ENCODE assay signal across 21 cellular contexts in the genomic region with DNA sequence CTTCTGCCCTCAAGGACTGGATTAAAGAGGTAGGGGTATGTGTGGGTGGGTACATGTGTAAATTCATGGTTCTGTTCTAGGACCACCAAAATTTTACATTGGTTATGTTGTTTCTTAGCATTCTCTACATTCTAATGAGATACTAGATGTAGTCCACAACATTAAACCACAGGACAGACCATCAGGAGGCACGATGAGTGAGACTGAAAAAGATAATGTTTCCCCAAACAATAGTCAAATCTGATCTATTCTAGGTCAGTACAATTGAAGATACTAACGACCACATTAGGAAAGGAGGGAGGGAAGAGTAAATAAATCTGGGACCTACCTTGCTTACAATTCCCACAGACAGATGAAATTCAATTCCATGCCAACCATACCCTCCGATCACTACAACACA. TPM values are rescaled to one million over a fixed set of nuclear protein-coding genes. Genes with fewer than 3 reads are reported as not detected.
DNase-seq lines count a peak whose midpoint lies in the region; ATAC-seq, FAIRE-seq and TF ChIP-seq lines count a peak whose summit lies in the region.
"Had no signal": no experiment of that assay in that cellular context is flagged by ENCODE, and none has a peak within 500 bp of the region (broad histone marks: within the 10 kb centered on the region; RNA-seq: fewer than 3 reads in every experiment).

No MANE protein-coding gene starts in this region.

- no peaks in the 10 kb centered on the region for H3K27me3 Mint-ChIP-seq in activated B cell treated with CpG ODN at 0.5 μM for 24 hours
- no peaks in the 10 kb centered on the region for H3K27me3 Mint-ChIP-seq in activated T-cell treated with anti-CD3 and anti-CD28 coated beads, Interleukin-2, amount 50 U/mL, for 24 hours
- H3K27me3 Mint-ChIP-seq: activated CD8-positive, alpha-beta memory T cell treated with anti-CD3 and anti-CD28 coated beads, Interleukin-2, amount 10 ng/mL, durations not matched to agents 7 days and 5 days; activated naive CD8-positive, alpha-beta T cell treated with anti-CD3 and anti-CD28 coated beads for 36 hours; CD4-positive, alpha-beta memory T cell had no signal

- CTCF ChIA-PET in activated B cell treated with CpG ODN at 0.5 μM for 24 hours (lab: Charles Lee): interaction anchor here (1.0 to 2.3 kb wide), 3 partner anchors 51 to 158 kb away, joined by 6 to 20 read pairs (median 10); no protein-coding TSS in a partner anchor

- TF ChIP-seq CTCF in activated B cell treated with CpG ODN at 0.5 μM for 24 hours (IDR thresholded peaks at IDR 0.05): no peak

- peaks cover 73% of the 10 kb centered on the region for H3K4me1 Mint-ChIP-seq in activated B cell treated with CpG ODN at 0.5 μM for 24 hours
- peaks cover 45% of the 10 kb centered on the region for H3K4me1 Mint-ChIP-seq in stimulated activated effector memory CD8-positive, alpha-beta T cell treated with anti-CD3 and anti-CD28 coated beads, Interleukin-12 subunit alpha, Interleukin-12 subunit beta, amount 100 ng/mL, for 72 hours
- H3K4me1 Mint-ChIP-seq in activated T-cell treated with anti-CD3 and anti-CD28 coated beads, Interleukin-2, amount 50 U/mL, for 24 hours (ENCODE audit: low read depth): peaks cover 50% of the 10 kb centered on the region

- POLR2A ChIA-PET in activated B cell treated with CpG ODN at 0.5 μM for 24 hours (lab: Charles Lee): interaction anchor here (0.5 to 4.9 kb wide), 12 partner anchors 11 to 417 kb away, joined by 3 to 41 read pairs (median 8); a partner anchor contains a TSS

- no peak for DNase-seq in GM19239 (ENCODE audit: insufficient read length, low spot score)
- peak; percentile 45 to 53 for DNase-seq in NCI-H1930 (lab: John Stamatoyannopoulos, UW)
- DNase-seq in activated B cell treated with CpG ODN at 0.5 μM for 24 hours: no peak
- DNase-seq in stimulated activated effector memory CD8-positive, alpha-beta T cell treated with anti-CD3 and anti-CD28 coated beads, Interleukin-12 subunit alpha, Interleukin-12 subunit beta, amount 100 ng/mL, for 72 hours (ENCODE audit: low spot score in 2 of 2): no peak
- DNase-seq in NCI-H524 (lab: John Stamatoyannopoulos, UW): no peak
- DNase-seq in activated T-cell treated with anti-CD3 and anti-CD28 coated beads, Interleukin-2, amount 50 U/mL, for 24 hours: no peak
- no peak for DNase-seq in stimulated activated CD4-positive, alpha-beta T cell treated with anti-CD3 and anti-CD28 coated beads, Interleukin-2, amount 100 ng/mL, for 48 hours
- DNase-seq: activated CD4-positive, alpha-beta T cell treated with anti-CD3 and anti-CD28 coated beads for 48 hours; activated CD8-positive, alpha-beta memory T cell treated with anti-CD3 and anti-CD28 coated beads, Interleukin-2, amount 10 ng/mL, durations not matched to agents 7 days and 5 days; activated naive CD8-positive, alpha-beta T cell treated with anti-CD3 and anti-CD28 coated beads for 36 hours; CD4-positive, alpha-beta memory T cell; DMS 273 treated with DMSO at 0.1 percent for 48 hours; dorsolateral prefrontal cortex; GM23248; immature natural killer cell; left ventricle myocardium superior; NCI-H510A treated with DMSO at 0.1 percent for 48 hours; Right ventricle myocardium superior; stimulated activated naive CD8-positive, alpha-beta T cell treated with anti-CD3 and anti-CD28 coated beads, Interleukin-15, Interleukin-2, amounts not matched to agents 100 U/mL and 50 U/mL, for 24 hours had no signal

- no peak for ATAC-seq in activated B cell treated with CpG ODN at 0.5 μM for 24 hours (ENCODE audit: low read depth)
- ATAC-seq in stimulated activated effector memory CD8-positive, alpha-beta T cell treated with anti-CD3 and anti-CD28 coated beads, Interleukin-12 subunit alpha, Interleukin-12 subunit beta, amount 100 ng/mL, for 72 hours: peak; percentile 50
- ATAC-seq: activated CD8-positive, alpha-beta memory T cell treated with anti-CD3 and anti-CD28 coated beads, Interleukin-2, amount 10 ng/mL, durations not matched to agents 7 days and 5 days; stimulated activated naive CD8-positive, alpha-beta T cell treated with anti-CD3 and anti-CD28 coated beads, Interleukin-15, Interleukin-2, amounts not matched to agents 100 U/mL and 50 U/mL, for 24 hours had no signal

- intact Hi-C loops in activated B cell treated with CpG ODN at 0.5 μM for 24 hours (cut with micrococcal nuclease): loop anchor here (5.0 kb wide), 2 partner anchors 37 to 168 kb away; no protein-coding TSS in a partner anchor

- H3K27ac Mint-ChIP-seq in activated B cell treated with CpG ODN at 0.5 μM for 24 hours: peak overlapping the region; percentile 96
- H3K27ac Mint-ChIP-seq in stimulated activated effector memory CD8-positive, alpha-beta T cell treated with anti-CD3 and anti-CD28 coated beads, Interleukin-12 subunit alpha, Interleukin-12 subunit beta, amount 100 ng/mL, for 72 hours: peak overlapping the region; percentile 0
- no peak overlapping the region for H3K27ac Mint-ChIP-seq in activated T-cell treated with anti-CD3 and anti-CD28 coated beads, Interleukin-2, amount 50 U/mL, for 24 hours
- H3K27ac Mint-ChIP-seq: activated CD8-positive, alpha-beta memory T cell treated with anti-CD3 and anti-CD28 coated beads, Interleukin-2, amount 10 ng/mL, durations not matched to agents 7 days and 5 days; activated T-helper 2 cell treated with anti-CD3 and anti-CD28 coated beads, Interferon-gamma antibody, Interleukin-2, Interleukin-4, amounts not matched to agents 10 μg/mL and 5 μg/mL and 100 μg/mL, durations not matched to agents 14 hours and 24 hours and 36 hours had no signal

- peak; percentile 86 for FAIRE-seq in GM19239 (lab: Jason Lieb, UNC)
- FAIRE-seq: TTC549 had no signal

- peaks cover 5% of the 10 kb centered on the region for H3K36me3 Mint-ChIP-seq in activated B cell treated with CpG ODN at 0.5 μM for 24 hours (ENCODE audit: low read depth)
- peaks cover 8% of the 10 kb centered on the region for H3K36me3 Mint-ChIP-seq in stimulated activated effector memory CD8-positive, alpha-beta T cell treated with anti-CD3 and anti-CD28 coated beads, Interleukin-12 subunit alpha, Interleukin-12 subunit beta, amount 100 ng/mL, for 72 hours
- H3K36me3 Mint-ChIP-seq in activated T-cell treated with anti-CD3 and anti-CD28 coated beads, Interleukin-2, amount 50 U/mL, for 24 hours (ENCODE audit: low read depth): peaks cover 5% of the 10 kb centered on the region
- H3K36me3 Mint-ChIP-seq: immature natural killer cell had no signal

- H3K4me3 Mint-ChIP-seq in activated B cell treated with CpG ODN at 0.5 μM for 24 hours: peak overlapping the region; percentile 41
- no peak overlapping the region for H3K4me3 Mint-ChIP-seq in stimulated activated effector memory CD8-positive, alpha-beta T cell treated with anti-CD3 and anti-CD28 coated beads, Interleukin-12 subunit alpha, Interleukin-12 subunit beta, amount 100 ng/mL, for 72 hours
- H3K4me3 Mint-ChIP-seq in activated T-cell treated with anti-CD3 and anti-CD28 coated beads, Interleukin-2, amount 50 U/mL, for 24 hours: no peak overlapping the region
- H3K4me3 Mint-ChIP-seq: activated CD8-positive, alpha-beta memory T cell treated with anti-CD3 and anti-CD28 coated beads, Interleukin-2, amount 10 ng/mL, durations not matched to agents 7 days and 5 days; activated naive CD8-positive, alpha-beta T cell treated with anti-CD3 and anti-CD28 coated beads for 36 hours; CD4-positive, alpha-beta memory T cell; immature natural killer cell had no signal

- no peaks in the 10 kb centered on the region for H3K9me3 Mint-ChIP-seq in activated B cell treated with CpG ODN at 0.5 μM for 24 hours
- H3K9me3 Mint-ChIP-seq in stimulated activated effector memory CD8-positive, alpha-beta T cell treated with anti-CD3 and anti-CD28 coated beads, Interleukin-12 subunit alpha, Interleukin-12 subunit beta, amount 100 ng/mL, for 72 hours: no peaks in the 10 kb centered on the region
- H3K9me3 Mint-ChIP-seq in activated T-cell treated with anti-CD3 and anti-CD28 coated beads, Interleukin-2, amount 50 U/mL, for 24 hours: no peaks in the 10 kb centered on the region
- H3K9me3 Mint-ChIP-seq: activated naive CD8-positive, alpha-beta T cell treated with anti-CD3 and anti-CD28 coated beads for 36 hours; activated T-helper 2 cell treated with anti-CD3 and anti-CD28 coated beads, Interferon-gamma antibody, Interleukin-2, Interleukin-4, amounts not matched to agents 10 μg/mL and 5 μg/mL and 100 μg/mL, durations not matched to agents 14 hours and 24 hours and 36 hours; CD4-positive, alpha-beta memory T cell; immature natural killer cell had no signal

RNA-seq across cellular contexts. Expression of a gene that starts 42.2 kb away (rescaled TPM):
- 99.4 and 115 TPM in 2 replicates for total RNA-seq in activated B cell treated with CpG ODN at 0.5 μM for 24 hours

Comparison
In these comparisons a context has a peak if more than half of its experiments do, and no peak if none do; other contexts are left out.
1. DNase-seq: peak in NCI-H1930 (2 of 2); none in GM19239 (single experiment), activated B cell treated with CpG ODN at 0.5 μM for 24 hours (single experiment), stimulated activated effector memory CD8-positive, alpha-beta T cell treated with anti-CD3 and anti-CD28 coated beads, Interleukin-12 subunit alpha, Interleukin-12 subunit beta, amount 100 ng/mL, for 72 hours (0 of 2), NCI-H524 (0 of 2), activated T-cell treated with anti-CD3 and anti-CD28 coated beads, Interleukin-2, amount 50 U/mL, for 24 hours (single experiment) and stimulated activated CD4-positive, alpha-beta T cell treated with anti-CD3 and anti-CD28 coated beads, Interleukin-2, amount 100 ng/mL, for 48 hours (0 of 2).